In the genomic region with DNA sequence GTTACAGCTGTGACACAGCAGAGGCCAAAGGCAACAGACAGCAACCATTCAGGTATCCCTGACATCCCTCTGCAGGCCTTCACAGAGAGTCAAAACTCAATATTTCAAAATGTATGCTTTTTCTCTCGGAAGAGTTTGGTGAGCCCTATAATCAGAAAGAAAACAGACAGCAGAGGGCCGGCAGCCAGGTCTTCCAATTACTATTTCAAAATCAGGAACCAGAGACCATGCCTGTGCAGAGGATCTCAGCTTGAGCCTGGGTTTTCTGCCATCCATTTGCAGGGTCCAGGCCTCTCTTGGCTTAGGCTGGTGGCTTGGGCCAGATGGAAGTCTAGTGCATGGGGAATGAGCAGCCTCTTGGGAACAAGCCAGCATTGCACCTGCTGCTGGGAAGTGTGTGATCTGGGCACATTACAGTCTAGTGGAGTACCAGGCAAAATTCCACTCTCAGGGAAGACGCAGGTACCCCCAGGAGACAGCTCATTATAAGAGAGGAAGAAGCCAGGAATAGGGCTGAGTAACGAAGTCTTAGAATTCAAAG, we compare ENCODE assay signal across 15 cellular contexts.
DNase-seq lines count a peak whose midpoint lies in the region; TF ChIP-seq lines count a peak whose summit lies in the region.
"Had no signal": no experiment of that assay in that cellular context is flagged by ENCODE, and none has a peak within 500 bp of the region (broad histone marks: within the 10 kb centered on the region; RNA-seq: fewer than 3 reads in every experiment).

No MANE protein-coding gene starts in this region.

- POLR2A ChIA-PET in GM10248 (lab: Yijun Ruan, JAX): no interaction called here

- peaks cover 27% of the 10 kb centered on the region for H3K4me1 ChIP-seq in hepatocyte (ENCODE audit: insufficient read depth)

- CTCF ChIA-PET in GM10248 (lab: Yijun Ruan, JAX): interaction anchor here (1.9 kb wide), 1 partner anchor 21 kb away, joined by 5 read pairs; no protein-coding TSS in a partner anchor

- no peak for TF ChIP-seq CTCF in hepatocyte (IDR thresholded peaks at IDR 0.05; ENCODE audit: poor library complexity)
- TF ChIP-seq CTCF in GM10248 (IDR thresholded peaks at IDR 0.05; ENCODE audit: control extremely low read depth, extremely low read depth, low read depth, missing control alignments): no peak

- no peak overlapping the region for H3K27ac Mint-ChIP-seq in activated naive CD8-positive, alpha-beta T cell treated with anti-CD3 and anti-CD28 coated beads for 36 hours
- H3K27ac Mint-ChIP-seq: activated CD8-positive, alpha-beta memory T cell treated with anti-CD3 and anti-CD28 coated beads, Interleukin-2, amount 10 ng/mL, durations not matched to agents 7 days and 5 days; IgD-negative memory B cell; immature natural killer cell; natural killer cell treated with Interleukin-12 subunit alpha and Interleukin-12 subunit beta and Interleukin-15 and Interleukin-18, amount 100 ng/mL, for 72 hours had no signal

- H3K27me3 ChIP-seq in hepatocyte: no peaks in the 10 kb centered on the region

- no peak overlapping the region for H3K4me3 ChIP-seq in hepatocyte

- 93% methylated on average over 4 of the region's 4 CpGs for WGBS in hepatocyte (ENCODE audit: low lambda C conversion rate, missing lambda C conversion rate)

- DNase-seq in NCI-H1417 (lab: John Stamatoyannopoulos, UW) (peak in 2 of 3 experiments; percentile 15 to 68), NCI-H1417 treated with DMSO at 0.1 percent for 48 hours (lab: John Stamatoyannopoulos, UW) (no peak), DMS53 treated with DMSO at 0.1 percent for 48 hours (lab: John Stamatoyannopoulos, UW; ENCODE audit: unreplicated experiment) (peak; percentile 44), NCI-H2171 treated with DMSO at 0.1 percent for 48 hours (lab: John Stamatoyannopoulos, UW) (peak; percentile 79), hepatocyte (ENCODE audit: low spot score) (no peak), HPDE6-E6E7 (ENCODE audit: extremely low spot score) (no peak), GM10248 (ENCODE audit: extremely low spot score) (no peak)
- DNase-seq in activated naive CD8-positive, alpha-beta T cell treated with anti-CD3 and anti-CD28 coated beads for 36 hours: no peak
- DNase-seq: activated CD8-positive, alpha-beta memory T cell treated with anti-CD3 and anti-CD28 coated beads, Interleukin-2, amount 10 ng/mL, durations not matched to agents 7 days and 5 days; activated gamma-delta T cell; CD4-positive, CD25-positive, alpha-beta regulatory T cell; immature natural killer cell; stimulated activated naive CD8-positive, alpha-beta T cell treated with anti-CD3 and anti-CD28 coated beads, Interleukin-15, Interleukin-2, amounts not matched to agents 100 U/mL and 50 U/mL, for 24 hours had no signal

- no peak overlapping the region for H3K4me3 Mint-ChIP-seq in activated naive CD8-positive, alpha-beta T cell treated with anti-CD3 and anti-CD28 coated beads for 36 hours
- H3K4me3 Mint-ChIP-seq: activated CD8-positive, alpha-beta memory T cell treated with anti-CD3 and anti-CD28 coated beads, Interleukin-2, amount 10 ng/mL, durations not matched to agents 7 days and 5 days; immature natural killer cell; natural killer cell treated with Interleukin-12 subunit alpha and Interleukin-12 subunit beta and Interleukin-15 and Interleukin-18, amount 100 ng/mL, for 72 hours had no signal

- H3K36me3 Mint-ChIP-seq in activated naive CD8-positive, alpha-beta T cell treated with anti-CD3 and anti-CD28 coated beads for 36 hours: no peaks in the 10 kb centered on the region
- H3K36me3 Mint-ChIP-seq: activated CD8-positive, alpha-beta memory T cell treated with anti-CD3 and anti-CD28 coated beads, Interleukin-2, amount 10 ng/mL, durations not matched to agents 7 days and 5 days; CD4-positive, CD25-positive, alpha-beta regulatory T cell; IgD-negative memory B cell; immature natural killer cell; natural killer cell treated with Interleukin-12 subunit alpha and Interleukin-12 subunit beta and Interleukin-15 and Interleukin-18, amount 100 ng/mL, for 72 hours had no signal

- H3K27ac ChIP-seq in hepatocyte: peak overlapping the region; percentile 11

- H3K4me1 Mint-ChIP-seq in activated naive CD8-positive, alpha-beta T cell treated with anti-CD3 and anti-CD28 coated beads for 36 hours: no peaks in the 10 kb centered on the region
- H3K4me1 Mint-ChIP-seq: activated CD8-positive, alpha-beta memory T cell treated with anti-CD3 and anti-CD28 coated beads, Interleukin-2, amount 10 ng/mL, durations not matched to agents 7 days and 5 days; CD4-positive, CD25-positive, alpha-beta regulatory T cell; immature natural killer cell had no signal

- no peaks in the 10 kb centered on the region for H3K9me3 ChIP-seq in hepatocyte (ENCODE audit: low read depth)

- H2AFZ ChIP-seq in hepatocyte: no peak overlapping the region

- H3K9me3 Mint-ChIP-seq in activated naive CD8-positive, alpha-beta T cell treated with anti-CD3 and anti-CD28 coated beads for 36 hours: no peaks in the 10 kb centered on the region
- H3K9me3 Mint-ChIP-seq: immature natural killer cell; natural killer cell treated with Interleukin-12 subunit alpha and Interleukin-12 subunit beta and Interleukin-15 and Interleukin-18, amount 100 ng/mL, for 72 hours had no signal

- H4K20me1 ChIP-seq in hepatocyte (ENCODE audit: insufficient read depth, poor library complexity, severe bottlenecking): no peaks in the 10 kb centered on the region

- H3K36me3 ChIP-seq in hepatocyte (replicated peaks; ENCODE audit: insufficient read depth, low read depth): no peaks in the 10 kb centered on the region

- H3K9me2 ChIP-seq in hepatocyte (replicated peaks; ENCODE audit: insufficient read depth): no peaks in the 10 kb centered on the region

- H3K4me2 ChIP-seq in hepatocyte: peak overlapping the region; percentile 45

- no peaks in the 10 kb centered on the region for H3K79me2 ChIP-seq in hepatocyte

- peaks cover 13% of the 10 kb centered on the region for H3K27me3 Mint-ChIP-seq in activated naive CD8-positive, alpha-beta T cell treated with anti-CD3 and anti-CD28 coated beads for 36 hours

Comparison
In these comparisons a context has a peak if more than half of its experiments do, and no peak if none do; other contexts are left out.
1. DNase-seq: peak in NCI-H1417 (2 of 3), DMS53 treated with DMSO at 0.1 percent for 48 hours (single experiment) and NCI-H2171 treated with DMSO at 0.1 percent for 48 hours (single experiment); none in NCI-H1417 treated with DMSO at 0.1 percent for 48 hours (single experiment), hepatocyte (single experiment), HPDE6-E6E7 (single experiment), activated naive CD8-positive, alpha-beta T cell treated with anti-CD3 and anti-CD28 coated beads for 36 hours (single experiment) and GM10248 (single experiment).